In the genomic region with DNA sequence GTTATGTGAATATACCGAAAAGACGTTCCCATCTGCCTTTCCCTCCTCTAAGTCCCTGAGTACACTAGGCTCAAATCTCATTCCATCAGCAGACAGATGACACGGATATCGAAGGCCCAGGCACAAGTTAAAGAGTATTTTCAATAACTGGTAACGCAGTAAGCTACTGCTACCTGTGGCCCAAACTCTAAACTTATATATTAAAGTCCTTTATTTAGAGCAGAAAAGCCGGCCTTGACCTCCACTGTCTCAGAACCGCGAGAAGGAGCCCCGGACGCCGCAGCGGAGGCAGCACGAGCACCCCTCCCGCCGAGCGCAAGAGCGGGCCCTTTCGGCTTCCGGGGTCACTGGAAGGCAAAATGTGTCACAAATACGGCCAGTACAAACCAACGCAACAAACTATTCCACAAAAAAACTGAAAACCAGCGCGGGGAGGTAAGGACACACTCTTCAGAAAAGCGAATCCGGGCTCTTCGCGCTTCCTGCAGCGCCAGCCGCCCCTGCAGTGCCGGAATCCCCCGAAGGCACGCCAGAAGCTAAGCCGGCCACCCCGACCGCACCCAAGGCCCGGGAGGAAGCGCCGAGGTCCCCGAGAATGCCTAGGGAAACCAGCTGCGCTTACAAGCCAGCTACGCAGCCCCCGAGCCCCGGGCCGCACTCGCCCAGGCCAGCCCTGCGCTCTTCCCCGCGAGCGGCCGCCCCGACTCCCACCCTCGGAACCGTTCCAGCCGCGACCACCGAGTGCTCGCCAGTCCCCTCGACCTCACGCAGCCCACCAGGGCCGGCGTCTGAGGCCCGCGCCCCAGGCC, we compare ENCODE assay signal across 8 cellular contexts. TPM values are rescaled to one million over a fixed set of nuclear protein-coding genes. Genes with fewer than 3 reads are reported as not detected.
DNase-seq lines count a peak whose midpoint lies in the region; ATAC-seq and TF ChIP-seq lines count a peak whose summit lies in the region.

No MANE protein-coding gene starts in this region.

- TF ChIP-seq CTCF in AG04450 (IDR thresholded peaks at IDR 0.05; ENCODE audit: low read depth, low read length) (no peak), mammary epithelial cell (conservative IDR thresholded peaks at IDR 0.05 in 1 of 2, IDR thresholded peaks at IDR 0.05 in 1 of 2; ENCODE audit: extremely low read depth in 1 of 2, insufficient read depth in 1 of 2, low read depth in 1 of 2, low read length in 2 of 2) (no peak)

- dilution Hi-C loops in mammary epithelial cell (cut with HindIII; ENCODE audit: low sequenced_read_pairs), result no loop called here

- intact Hi-C loops in mammary epithelial cell (cut with micrococcal nuclease), result no loop called here

- H3K4me3 ChIP-seq in AG04450 (ENCODE audit: low read depth, low read length), result peak overlapping the region; percentile 87
- peak overlapping the region; percentile 96 to 98 (median 97) for H3K4me3 ChIP-seq in mammary epithelial cell (replicated peaks in 1 of 3; ENCODE audit: insufficient read depth in 1 of 3, low read depth in 2 of 3, low read length in 3 of 3)

- DNase-seq in AG04450 (ENCODE audit: low read depth, low spot score), result no peak
- DNase-seq in SW480 (ENCODE audit: low spot score), result peak; percentile 76
- DNase-seq in mammary epithelial cell, result peak; percentile 41
- peak; percentile 66 for DNase-seq in stimulated activated CD8-positive, alpha-beta memory T cell treated with anti-CD3 and anti-CD28 coated beads, Interleukin-4, amount 100 ng/mL, for 48 hours
- no peak for DNase-seq in NCI-H1694 (lab: John Stamatoyannopoulos, UW)

- H2AFZ ChIP-seq in mammary epithelial cell (ENCODE audit: low read depth, low read length), result peak overlapping the region; percentile 49

- H3K9me3 ChIP-seq in AG04450 (ENCODE audit: control insufficient read depth, insufficient read depth, low read length), result peaks cover 4% of the 10 kb centered on the region; the same call in 1 of the 2 replicates
- no peaks in the 10 kb centered on the region for H3K9me3 ChIP-seq in mammary epithelial cell (replicated peaks; ENCODE audit: insufficient read depth, low read length)

- peak overlapping the region; percentile 98 for H3K4me2 ChIP-seq in mammary epithelial cell (ENCODE audit: insufficient read depth, low read depth, low read length)

- H3K36me3 ChIP-seq in mammary epithelial cell (ENCODE audit: insufficient read depth, low read length), result no peaks in the 10 kb centered on the region

- CTCF ChIA-PET in AG04450 (lab: Charles Lee), result interaction anchor here (1.7 to 2.2 kb wide), 3 partner anchors 11 to 24 kb away, joined by 7 to 8 read pairs (median 8); no protein-coding TSS in a partner anchor
- CTCF ChIA-PET in mammary epithelial cell (lab: Charles Lee; ENCODE audit: low non-redundant PET), result no interaction called here

- ATAC-seq in GM18909 (IDR thresholded peaks at IDR 0.05; ENCODE audit: poor library complexity, unreplicated experiment), result peak; percentile 14
- peak; percentile 5 for ATAC-seq in HG03378 (IDR thresholded peaks at IDR 0.05; ENCODE audit: unreplicated experiment)

- POLR2A ChIA-PET in AG04450 (lab: Yijun Ruan, JAX), result interaction anchor here (0.9 to 1.8 kb wide), 2 partner anchors 12 to 23 kb away, joined by 4 to 6 read pairs; partner anchors contain the start of gene GID8

- H4K20me1 ChIP-seq in mammary epithelial cell (ENCODE audit: insufficient read depth, low read length), result peaks cover 4% of the 10 kb centered on the region

- in situ Hi-C loops in mammary epithelial cell (cut with MboI; ENCODE audit: low sequenced_read_pairs in 2 of 2), result no loop called here

- H3K27ac ChIP-seq in AG04450 (ENCODE audit: low read depth, low read length), result peak overlapping the region; percentile 87
- H3K27ac ChIP-seq in mammary epithelial cell (ENCODE audit: insufficient read depth, low read depth, low read length), result peak overlapping the region; percentile 97
- H3K27ac ChIP-seq in layer of hippocampus (ENCODE audit: low read depth, low read length), result peak overlapping the region; percentile 91

- H3K79me2 ChIP-seq in mammary epithelial cell (ENCODE audit: insufficient read depth, low read length), result peaks cover 96% of the 10 kb centered on the region

- under 1% methylated on average over 11 of the region's 63 CpGs for WGBS in mammary epithelial cell (ENCODE audit: low coverage, missing lambda C conversion rate)

- H3K27me3 ChIP-seq in AG04450 (ENCODE audit: control insufficient read depth, insufficient read depth, low read length) (no peaks in the 10 kb centered on the region), mammary epithelial cell (ENCODE audit: insufficient read depth, low read length) (no peaks in the 10 kb centered on the region), layer of hippocampus (ENCODE audit: control insufficient read depth, insufficient read depth, low read length) (no peaks in the 10 kb centered on the region)

- no TSS peak for BruUV-seq in mammary epithelial cell (replicated peaks; lab: Mats Ljungman, UMichigan)

- peak overlapping the region; percentile 99 for H3K9ac ChIP-seq in mammary epithelial cell (ENCODE audit: insufficient read depth, low read length)

- peaks cover 57% of the 10 kb centered on the region for H3K4me1 ChIP-seq in mammary epithelial cell (ENCODE audit: insufficient read depth, low read length)

RNA-seq across cellular contexts. Expression of gene DIDO1, which starts 0.7 kb away (rescaled TPM):
- polyA plus RNA-seq in AG04450 (2011; rRNA removed), result 22.1 and 25.9 TPM in 2 replicates
- 31.2 and 32.0 TPM in 2 replicates for polyA minus RNA-seq in AG04450 (2011; rRNA and poly(A)+ RNA removed)
- 10 to 100 TPM; 38.7 to 53.2 TPM for total RNA-seq in mammary epithelial cell
- 13.6 TPM for polyA plus RNA-seq in mammary epithelial cell
- polyA minus RNA-seq in mammary epithelial cell, result 31.4 TPM

RNA-seq across cellular contexts. Expression of gene GID8, which starts 12.3 kb away (rescaled TPM):
- 24.3 and 24.4 TPM in 2 replicates for polyA plus RNA-seq in AG04450 (2011; rRNA removed)
- 27.9 and 30.9 TPM in 2 replicates for polyA minus RNA-seq in AG04450 (2011; rRNA and poly(A)+ RNA removed)
- total RNA-seq in mammary epithelial cell, result 10 to 100 TPM; 34.5 to 43.2 TPM
- 29.7 TPM for polyA plus RNA-seq in mammary epithelial cell
- 47.5 TPM for polyA minus RNA-seq in mammary epithelial cell

RNA-seq across cellular contexts. Expression of gene SLC17A9, which starts 26.9 kb away (rescaled TPM):
- polyA plus RNA-seq in AG04450 (2011; rRNA removed) (2.2 TPM in 2 replicates), mammary epithelial cell (0.09 TPM)
- polyA minus RNA-seq in AG04450 (2011; rRNA and poly(A)+ RNA removed), result 1.3 and 1.8 TPM in 2 replicates
- total RNA-seq in mammary epithelial cell, result under 1 TPM; 0.33 to 0.67 TPM
- not detected for polyA minus RNA-seq in mammary epithelial cell

Comparison
In these comparisons a context has a peak if more than half of its experiments do, and no peak if none do; other contexts are left out.
1. DNase-seq: peak in SW480 (single experiment), mammary epithelial cell (single experiment) and stimulated activated CD8-positive, alpha-beta memory T cell treated with anti-CD3 and anti-CD28 coated beads, Interleukin-4, amount 100 ng/mL, for 48 hours (single experiment); none in AG04450 (single experiment) and NCI-H1694 (single experiment).
2. Peak in every context shown above with its lines, with median percentiles within 50 percentile points of each other: H3K27ac ChIP-seq.